Comparison of ENCODE assay signal across 9 cellular contexts in genomic region chr12:46387697-46388096, GRCh38. TPM values are rescaled to one million over a fixed set of nuclear protein-coding genes. Genes with fewer than 3 reads are reported as not detected.
DNase-seq lines count a peak whose midpoint lies in the region; ATAC-seq, FAIRE-seq and TF ChIP-seq lines count a peak whose summit lies in the region.
"Had no signal": no experiment of that assay in that cellular context is flagged by ENCODE, and none has a peak within 500 bp of the region (broad histone marks: within the 10 kb centered on the region; RNA-seq: fewer than 3 reads in every experiment).

No MANE protein-coding gene starts in this region.

- H3K23me2 ChIP-seq in H1 (ENCODE audit: low read depth, low read length): peaks cover 5% of the 10 kb centered on the region; the same call in 1 of the 2 replicates

- peaks cover 3 to 29% of the 10 kb centered on the region in 2 experiments; a peak in 2 of 4 replicates for H3K79me2 ChIP-seq in H1 (ENCODE audit: control insufficient read depth in 1 of 2, insufficient read depth in 2 of 2, low read length in 2 of 2)

- H2AFZ ChIP-seq in H1 (ENCODE audit: low read length): no peak overlapping the region

- H2BK20ac ChIP-seq in H1 (ENCODE audit: low read length): peak overlapping the region; percentile 55

- no peak overlapping the region for H3K23ac ChIP-seq in H1 (ENCODE audit: insufficient read length)

- peaks cover 2% of the 10 kb centered on the region; the same call in 1 of the 2 replicates for H3K79me1 ChIP-seq in H1 (ENCODE audit: low read depth, low read length)

- POLR2A ChIA-PET in H1 (lab: Charles Lee; ENCODE audit: partially characterized antibody): interaction anchor here (0.5 to 15.4 kb wide), 9 partner anchors 7 to 205 kb away, joined by 3 to 233 read pairs (median 5); partner anchors contain the start of gene SLC38A2

- H2AK5ac ChIP-seq in H1 (ENCODE audit: low read depth, low read length): peak overlapping the region; percentile 61; the same call in 1 of the 2 replicates

- peaks cover 0 to 16% (median 3%) of the 10 kb centered on the region in 4 experiments; a peak in 4 of 8 replicates for H3K36me3 ChIP-seq in H1 (ENCODE audit: control insufficient read depth in 2 of 4, insufficient read depth in 4 of 4, low read length in 3 of 4)

- peak overlapping the region; percentile 20; the same call in 1 of the 2 replicates for H2BK12ac ChIP-seq in H1 (ENCODE audit: low read depth, low read length)

- peak overlapping the region; percentile 35; the same call in 1 of the 2 replicates for H2BK5ac ChIP-seq in H1 (ENCODE audit: low read depth, low read length)

- H3K27me3 ChIP-seq in H1 (replicated peaks in 1 of 4; ENCODE audit: control insufficient read depth in 3 of 4, extremely low read depth in 1 of 4, insufficient read depth in 3 of 4, low read length in 3 of 4): no peaks in the 10 kb centered on the region

- no peak for FAIRE-seq in H1 (lab: Jason Lieb, UNC)

- peaks cover 11 to 40% (median 23%) of the 10 kb centered on the region in 4 experiments for H3K4me1 ChIP-seq in H1 (replicated peaks in 1 of 4; ENCODE audit: control insufficient read depth in 3 of 4, insufficient read depth in 4 of 4, low read length in 3 of 4)

- no peak overlapping the region for H3K9ac ChIP-seq in H1 (replicated peaks in 1 of 4; ENCODE audit: extremely low read depth in 1 of 4, low read depth in 3 of 4, low read length in 3 of 4)

- H4K8ac ChIP-seq in H1 (ENCODE audit: extremely low read depth, insufficient read depth, low read length): no peak overlapping the region; the same call in 1 of the 2 replicates

- no peaks in the 10 kb centered on the region for H4K20me1 ChIP-seq in H1 (replicated peaks in 1 of 2; ENCODE audit: control insufficient read depth in 1 of 2, insufficient read depth in 2 of 2, low read length in 2 of 2)

- no peak for TF ChIP-seq RAD21 in H1 (IDR thresholded peaks at IDR 0.05 in 1 of 2, conservative IDR thresholded peaks at IDR 0.05 in 1 of 2; ENCODE audit: low read depth in 2 of 2, low read length in 2 of 2)

- H3K14ac ChIP-seq in H1 (ENCODE audit: insufficient read length): no peak overlapping the region

- peak overlapping the region; percentile 12 to 52; a peak in 2 of 4 replicates for H3K4me2 ChIP-seq in H1 (ENCODE audit: insufficient read depth in 1 of 2, low read depth in 2 of 2, low read length in 2 of 2)

- TF ChIP-seq POLR2A in GM18505 (IDR thresholded peaks at IDR 0.05; ENCODE audit: borderline replicate concordance, extremely low read depth, insufficient read depth, insufficient read length) (peak; percentile 37), H1 (IDR thresholded peaks at IDR 0.05; ENCODE audit: control extremely low read depth in 1 of 2, low read depth in 2 of 2, low read length in 2 of 2) (no peak)

- peak overlapping the region; percentile 31 for H3K4me3 ChIP-seq in Jurkat, Clone E6-1 (ENCODE audit: low read length)
- peak overlapping the region in 1 of 4 experiments; percentile 45; a peak in 1 of 8 replicates for H3K4me3 ChIP-seq in H1 (ENCODE audit: extremely low read depth in 1 of 4, insufficient read depth in 2 of 4, low read depth in 3 of 4, low read length in 4 of 4)
- H3K4me3 ChIP-seq in skin epidermis: no peak overlapping the region

- H3K27ac ChIP-seq in H1 (ENCODE audit: low read depth, low read length): peak overlapping the region; percentile 39
- H3K27ac ChIP-seq in skin epidermis: peak overlapping the region in 12 of 21 experiments; percentile 24 to 99 (median 62)

- no peak overlapping the region for H3K18ac ChIP-seq in H1 (ENCODE audit: extremely low read depth, low read length)

- peak; percentile 42 for DNase-seq in Jurkat, Clone E6-1 (ENCODE audit: low read depth, low spot score)
- no peak for DNase-seq in H1 (ENCODE audit: low read depth in 1 of 2, low spot score in 2 of 2)
- no peak for DNase-seq in NOMO-1 (lab: John Stamatoyannopoulos, UW; ENCODE audit: unreplicated experiment in 2 of 2)
- no peak for DNase-seq in hypothalamus (lab: John Stamatoyannopoulos, UW)
- no peak for DNase-seq in amygdala (lab: John Stamatoyannopoulos, UW)
- DNase-seq: foreskin fibroblast had no signal

- peak overlapping the region; percentile 13 for H4K5ac ChIP-seq in H1 (ENCODE audit: insufficient read length, low read depth, low read length)

- ATAC-seq in GM18505 (IDR thresholded peaks at IDR 0.05; ENCODE audit: unreplicated experiment): no peak
- ATAC-seq in GM21447 (IDR thresholded peaks at IDR 0.05; ENCODE audit: unreplicated experiment): no peak

- peak overlapping the region; percentile 8 for H2BK120ac ChIP-seq in H1 (replicated peaks; ENCODE audit: low read depth, low read length)

- whole genome bisulfite sequencing in H1 (ENCODE audit: extremely low coverage in 1 of 2, insufficient coverage in 1 of 2, insufficient read length in 1 of 2, insufficient replicate concordance in 2 of 2, low coverage in 1 of 2, low lambda C conversion rate in 2 of 2, missing lambda C conversion rate in 1 of 2), 2 experiments: 75% methylated on average over 7 of the region's 7 CpGs; no CpG with 5 or more reads in 1 of the 2 experiments

- peak overlapping the region; percentile 61 for H3K4ac ChIP-seq in H1 (replicated peaks; ENCODE audit: insufficient read length, low read depth, low read length)

- H3K9me3 ChIP-seq in H1 (ENCODE audit: insufficient read depth in 2 of 2, low read depth in 1 of 2, low read length in 1 of 2): no peaks in the 10 kb centered on the region

- 0 out of 2 replicates have a peak overlapping the region, but pooled peaks have one; percentile 61 for H2BK15ac ChIP-seq in H1 (ENCODE audit: low read length)

- CTCF ChIA-PET in H1 (lab: Charles Lee; ENCODE audit: partially characterized antibody): interaction anchor here (0.6 to 1.9 kb wide), 3 partner anchors 21 to 274 kb away, joined by 3 to 5 read pairs (median 3); no protein-coding TSS in a partner anchor

- H4K91ac ChIP-seq in H1 (replicated peaks; ENCODE audit: insufficient read length, low read length): peak overlapping the region; percentile 16

- no peak overlapping the region for H3K56ac ChIP-seq in H1 (replicated peaks; ENCODE audit: insufficient read length, low read depth, low read length)

- no peak for TF ChIP-seq CTCF in H1 (IDR thresholded peaks at IDR 0.05; ENCODE audit: control extremely low read depth in 1 of 3, insufficient read depth in 1 of 3, low read depth in 1 of 3, low read length in 3 of 3)

- TF ChIP-seq EP300 in H1 (IDR thresholded peaks at IDR 0.05; ENCODE audit: borderline replicate concordance in 1 of 2, low read depth in 2 of 2, low read length in 2 of 2): no peak

TF ChIP-seq in H1, 55 proteins besides CTCF, POLR2A, EP300 and RAD21 (continues in another document):
- TF ChIP-seq KDM4A (IDR thresholded peaks at IDR 0.05; ENCODE audit: low read depth, low read length, severe bottlenecking): no peak

RNA-seq across cellular contexts. Expression of gene SLC38A2, which starts 15.1 kb away (rescaled TPM):
- 54.0 TPM for polyA plus RNA-seq in Jurkat, Clone E6-1 (2012; ENCODE audit: insufficient read depth, insufficient read length)
- total RNA-seq in H1 (2021; fragmentation: NEBNext Ultra II Directional; extraction: Animal tissue kit (Norgen Biotek cat#: 25700)): 620 and 684 TPM in 2 replicates
- 163 and 245 TPM in 2 replicates for polyA plus RNA-seq in H1 (2011; rRNA removed)
- 172 TPM for polyA plus RNA-seq in H1 (2011; cell fraction: cytosol; rRNA removed)
- polyA plus RNA-seq in H1 (2011; cell fraction: nucleus; rRNA removed): 187 TPM
- polyA plus RNA-seq in H1 (2012, experiment 1 of 2): 133 to 299 TPM (median 236 TPM) in 4 replicates
- 17.4 TPM for polyA plus RNA-seq in H1 (2012, experiment 2 of 2)
- polyA plus RNA-seq in H1 (2013, experiment 1 of 2): 830 TPM
- 877 TPM for polyA plus RNA-seq in H1 (2013, experiment 2 of 2)
- polyA minus RNA-seq in H1 (2011; rRNA and poly(A)+ RNA removed): 313 and 345 TPM in 2 replicates
- polyA minus RNA-seq in H1 (2011; cell fraction: cytosol; rRNA and poly(A)+ RNA removed): 195 TPM
- polyA minus RNA-seq in H1 (2011; cell fraction: nucleus; rRNA and poly(A)+ RNA removed): 474 TPM
